ENCODE assay signal across 1 cellular context in genomic region chr1:209839875-209840491, GRCh38.
A peak's percentile ranks its signal among the peaks of the same experiment; 100 is the strongest.
TF ChIP-seq lines count a peak whose summit lies in the region.

No MANE protein-coding gene starts in this region.

TF ChIP-seq in SK-N-SH, 30 proteins besides CTCF, POLR2A, EP300 and RAD21 (continued from another document):
- TF ChIP-seq FOSL2 (IDR thresholded peaks at IDR 0.05; ENCODE audit: borderline replicate concordance, low read depth) (peak; percentile 100), RFX5 (IDR thresholded peaks at IDR 0.05; ENCODE audit: low read length) (no peak), RCOR1 (IDR thresholded peaks at IDR 0.05; ENCODE audit: low read length) (no peak), YY1 (IDR thresholded peaks at IDR 0.05; ENCODE audit: low read depth) (peak; percentile 58; the same call in 1 of the 2 replicates), NFIC (IDR thresholded peaks at IDR 0.05; ENCODE audit: borderline replicate concordance) (peak; percentile 89), PBX3 (IDR thresholded peaks at IDR 0.05) (peak; percentile 78), ELF1 (IDR thresholded peaks at IDR 0.05) (peak; percentile 48), SIN3A (IDR thresholded peaks at IDR 0.05; ENCODE audit: borderline replicate concordance, low read depth, low read length) (no peak), SMC3 (IDR thresholded peaks at IDR 0.05; ENCODE audit: low read depth, low read length) (no peak), REST (IDR thresholded peaks at IDR 0.05; ENCODE audit: low read depth, low read length) (peak; percentile 66)
TF ChIP-seq in SK-N-SH: peak in this region for 17.
